In the genomic region with DNA sequence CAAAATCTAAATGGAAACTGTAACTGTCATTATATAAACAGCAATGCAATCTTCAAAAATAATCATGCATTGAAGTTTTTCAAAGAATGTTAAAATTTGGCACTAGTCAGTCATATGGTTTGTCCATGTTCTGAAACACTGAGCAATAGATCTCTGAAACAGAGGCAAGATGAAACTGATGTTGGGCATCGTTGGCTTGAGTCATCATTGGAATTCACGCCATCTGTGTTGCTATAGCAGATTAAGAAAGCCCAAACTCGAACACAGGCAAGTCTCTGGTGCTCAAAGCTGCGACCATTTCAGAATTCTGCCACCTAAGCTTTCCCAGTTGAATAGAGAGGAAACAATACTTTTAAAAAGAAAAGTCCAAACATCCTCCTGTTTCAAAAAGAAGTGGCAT, we compare ENCODE assay signal across 13 cellular contexts.
"Had no signal": no experiment of that assay in that cellular context is flagged by ENCODE, and none has a peak within 500 bp of the region (broad histone marks: within the 10 kb centered on the region; RNA-seq: fewer than 3 reads in every experiment).

No MANE protein-coding gene starts in this region.

- H3K27ac Mint-ChIP-seq: activated B cell treated with CpG ODN at 0.5 μM for 24 hours; activated CD4-positive, alpha-beta T cell treated with anti-CD3 and anti-CD28 coated beads, Interleukin-2, amount 10 ng/mL, durations not matched to agents 7 days and 5 days; effector memory CD8-positive, alpha-beta T cell; naive B cell had no signal

- H3K36me3 ChIP-seq: lower lobe of right lung had no signal

- H3K4me1 ChIP-seq: lower lobe of right lung had no signal

- H3K4me3 Mint-ChIP-seq: activated B cell treated with CpG ODN at 0.5 μM for 24 hours; activated CD4-positive, alpha-beta T cell treated with anti-CD3 and anti-CD28 coated beads, Interleukin-2, amount 10 ng/mL, durations not matched to agents 7 days and 5 days; effector memory CD8-positive, alpha-beta T cell; naive B cell had no signal

- H3K27me3 Mint-ChIP-seq: activated B cell treated with CpG ODN at 0.5 μM for 24 hours; activated CD4-positive, alpha-beta T cell treated with anti-CD3 and anti-CD28 coated beads, Interleukin-2, amount 10 ng/mL, durations not matched to agents 7 days and 5 days; effector memory CD8-positive, alpha-beta T cell had no signal

- H3K9me3 Mint-ChIP-seq: activated B cell treated with CpG ODN at 0.5 μM for 24 hours; activated CD4-positive, alpha-beta T cell treated with anti-CD3 and anti-CD28 coated beads, Interleukin-2, amount 10 ng/mL, durations not matched to agents 7 days and 5 days had no signal

- H3K4me1 Mint-ChIP-seq: activated B cell treated with CpG ODN at 0.5 μM for 24 hours; activated CD4-positive, alpha-beta T cell treated with anti-CD3 and anti-CD28 coated beads, Interleukin-2, amount 10 ng/mL, durations not matched to agents 7 days and 5 days; naive B cell had no signal

- DNase-seq: activated B cell treated with CpG ODN at 0.5 μM for 24 hours; activated CD4-positive, alpha-beta T cell treated with anti-CD3 and anti-CD28 coated beads, Interleukin-2, amount 10 ng/mL, durations not matched to agents 7 days and 5 days; activated naive CD4-positive, alpha-beta T cell; aorta; dermis blood vessel endothelial cell; effector memory CD8-positive, alpha-beta T cell; glutamatergic neuron; lower lobe of right lung; naive B cell; stimulated activated CD4-positive, alpha-beta T cell treated with anti-CD3 and anti-CD28 coated beads, Interleukin-12 subunit alpha, Interleukin-12 subunit beta, amount 100 ng/mL, for 4 hours; stimulated activated CD4-positive, alpha-beta T cell treated with anti-CD3 and anti-CD28 coated beads, Interleukin-2, amount 100 ng/mL, for 24 hours; T-helper 2 cell had no signal

- H3K36me3 Mint-ChIP-seq: naive B cell had no signal

- H3K9me3 ChIP-seq: lower lobe of right lung had no signal

- H3K4me3 ChIP-seq: lower lobe of right lung had no signal

- ATAC-seq: effector memory CD8-positive, alpha-beta T cell; lower lobe of right lung had no signal

- H3K27ac ChIP-seq: epithelial cell of prostate, lower lobe of right lung had no signal
